Comparison of ENCODE assay signal across 8 cellular contexts in genomic region chr12:62259311-62259992, GRCh38. TPM values are rescaled to one million over a fixed set of nuclear protein-coding genes. Genes with fewer than 3 reads are reported as not detected.
DNase-seq lines count a peak whose midpoint lies in the region; ATAC-seq and TF ChIP-seq lines count a peak whose summit lies in the region.

No MANE protein-coding gene starts in this region.

- DNase-seq in SJSA1 (ENCODE audit: low read depth in 1 of 2, low spot score in 2 of 2) (no peak), nephron progenitor cell (no peak)
- DNase-seq in stimulated activated naive CD4-positive, alpha-beta T cell (lab: John Stamatoyannopoulos, UW), result no peak
- no peak for DNase-seq in stimulated activated CD4-positive, alpha-beta T cell treated with anti-CD3 and anti-CD28 coated beads, Interleukin-12 subunit alpha, Interleukin-12 subunit beta, amount 100 ng/mL, for 4 hours

- peak overlapping the region; percentile 83 for H3K9ac ChIP-seq in HUES64 (ENCODE audit: low read depth, low read length)

- H3K4me1 ChIP-seq in DOHH2 (ENCODE audit: control insufficient read depth, low read length) (peaks cover 35% of the 10 kb centered on the region), HUES64 (ENCODE audit: insufficient read depth, low read length) (peaks cover 19% of the 10 kb centered on the region; the same call in 1 of the 2 replicates), SJSA1 (replicated peaks) (no peaks in the 10 kb centered on the region), esophagus (ENCODE audit: control insufficient read depth in 2 of 2, insufficient read depth in 2 of 2, low read length in 1 of 2) (peaks cover 0 to 3% of the 10 kb centered on the region in 2 donors)

- peaks cover 16% of the 10 kb centered on the region for H3K4me1 Mint-ChIP-seq in nephron progenitor cell

- H3K36me3 ChIP-seq in DOHH2 (ENCODE audit: control insufficient read depth, low read length) (peaks cover 20% of the 10 kb centered on the region; the same call in 1 of the 2 replicates), HUES64 (ENCODE audit: insufficient read depth, low read length) (no peaks in the 10 kb centered on the region), SJSA1 (peaks cover 4% of the 10 kb centered on the region; the same call in 1 of the 2 replicates), esophagus (ENCODE audit: control insufficient read depth in 2 of 2, insufficient read depth in 2 of 2, low read length in 1 of 2) (no peaks in the 10 kb centered on the region)

- H3K27me3 ChIP-seq in DOHH2 (ENCODE audit: control insufficient read depth, low read length), result no peaks in the 10 kb centered on the region
- no peaks in the 10 kb centered on the region for H3K27me3 ChIP-seq in HUES64 (ENCODE audit: insufficient read depth, low read length)
- H3K27me3 ChIP-seq in SJSA1 (replicated peaks), result no peaks in the 10 kb centered on the region
- no peaks in the 10 kb centered on the region for H3K27me3 ChIP-seq in esophagus (ENCODE audit: control insufficient read depth in 1 of 2, insufficient read depth in 2 of 2, low read length in 2 of 2)

- 16% methylated on average over 19 of the region's 20 CpGs for WGBS in HUES64
- 1% methylated on average over 20 of the region's 20 CpGs for WGBS in esophagus, 2 donors

- H3K27ac ChIP-seq in DOHH2 (ENCODE audit: low read depth, low read length) (peak overlapping the region; percentile 85), HUES64 (ENCODE audit: low read depth, low read length) (peak overlapping the region; percentile 63), SJSA1 (peak overlapping the region; percentile 61), esophagus (ENCODE audit: low read depth in 2 of 2, low read length in 1 of 2) (peak overlapping the region; percentile 93 to 94)

- H3K4me2 ChIP-seq in DOHH2 (ENCODE audit: low read length), result peak overlapping the region; percentile 90

- peaks cover 44% of the 10 kb centered on the region for H3K79me2 ChIP-seq in DOHH2 (ENCODE audit: control insufficient read depth, low read length)

- peak overlapping the region; percentile 97 for H3K4me3 Mint-ChIP-seq in nephron progenitor cell

- peaks cover 18% of the 10 kb centered on the region; the same call in 1 of the 2 replicates for H4K20me1 ChIP-seq in DOHH2 (ENCODE audit: control insufficient read depth, insufficient read depth, low read depth, low read length)

- no peaks in the 10 kb centered on the region for H3K9me2 ChIP-seq in DOHH2 (replicated peaks; ENCODE audit: control insufficient read depth, low read length)

- peaks cover 9% of the 10 kb centered on the region; the same call in 1 of the 2 replicates for H3F3A ChIP-seq in DOHH2 (ENCODE audit: control insufficient read depth, insufficient read depth)

- ATAC-seq in GM21526 (IDR thresholded peaks at IDR 0.05; ENCODE audit: low FRiP score, unreplicated experiment), result peak; percentile 15

- H3K9me3 ChIP-seq in DOHH2 (ENCODE audit: control insufficient read depth, insufficient read depth, low read length) (no peaks in the 10 kb centered on the region), HUES64 (ENCODE audit: insufficient read depth, low read depth, low read length) (no peaks in the 10 kb centered on the region), SJSA1 (replicated peaks) (no peaks in the 10 kb centered on the region), esophagus (ENCODE audit: control insufficient read depth in 2 of 2, insufficient read depth in 1 of 2, low read depth in 1 of 2, low read length in 1 of 2) (no peaks in the 10 kb centered on the region)

- H3K9me3 Mint-ChIP-seq in nephron progenitor cell, result no peaks in the 10 kb centered on the region

- no peaks in the 10 kb centered on the region for H3K36me3 Mint-ChIP-seq in nephron progenitor cell (ENCODE audit: low read depth)

- no peak for TF ChIP-seq CTCF in DOHH2 (IDR thresholded peaks at IDR 0.05; ENCODE audit: low read depth, low read length, poor library complexity, severe bottlenecking)
- no peak for TF ChIP-seq CTCF in nephron progenitor cell (IDR thresholded peaks at IDR 0.05)

- H3K27me3 Mint-ChIP-seq in nephron progenitor cell (ENCODE audit: low read depth, poor library complexity), result peaks cover 4% of the 10 kb centered on the region

- peak overlapping the region; percentile 86 for H3K27ac Mint-ChIP-seq in nephron progenitor cell

- peak overlapping the region; percentile 95 for H3K4me3 ChIP-seq in DOHH2 (ENCODE audit: low read length)
- peak overlapping the region; percentile 98 for H3K4me3 ChIP-seq in HUES64 (ENCODE audit: low read length)
- peak overlapping the region; percentile 75 for H3K4me3 ChIP-seq in SJSA1
- peak overlapping the region; percentile 82 to 99 for H3K4me3 ChIP-seq in esophagus (ENCODE audit: low read depth in 1 of 2, low read length in 2 of 2)

RNA-seq across cellular contexts. Expression of gene USP15, which starts 0.8 kb away (rescaled TPM):
- 27.6 TPM for polyA plus RNA-seq in HUES64 (2013, experiment 1 of 2)
- polyA plus RNA-seq in HUES64 (2013, experiment 2 of 2), result 20.2 TPM
- 29.0 and 36.3 TPM in 2 replicates for total RNA-seq in SJSA1 (2014; rRNA removed; shearing (Covaris generic))
- polyA plus RNA-seq in esophagus, result 10 to 100 TPM; 33.9 to 64.6 TPM
